9 cellular contexts compared by ENCODE assay signal in the genomic region with DNA sequence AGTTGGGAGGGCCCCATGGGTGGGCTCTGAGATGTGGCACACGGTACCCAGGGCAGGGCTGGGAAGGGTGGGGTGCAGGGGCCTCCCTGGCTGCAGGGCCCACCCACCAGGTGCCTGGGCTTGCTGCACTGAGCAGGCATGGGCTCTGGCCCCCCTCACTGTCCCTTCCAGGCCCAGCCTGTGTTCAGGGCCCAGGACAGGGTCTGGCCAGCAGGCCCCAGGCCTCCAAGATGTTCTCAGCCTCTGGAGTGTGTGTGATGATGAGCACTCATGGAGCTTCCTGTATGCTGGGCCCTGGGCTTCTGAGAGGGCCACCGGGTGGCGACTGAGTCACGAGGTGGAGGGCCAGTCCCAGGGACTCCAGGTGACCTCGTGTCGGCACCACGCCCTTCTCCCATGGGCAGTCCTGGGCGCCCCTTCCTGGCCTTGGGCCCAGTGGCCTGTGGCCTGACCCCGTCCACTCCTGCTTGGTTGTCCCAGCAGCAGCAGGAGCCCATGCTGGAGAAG. TPM values are rescaled to one million over a fixed set of nuclear protein-coding genes. Genes with fewer than 3 reads are reported as not detected.
DNase-seq lines count a peak whose midpoint lies in the region; ATAC-seq, FAIRE-seq and TF ChIP-seq lines count a peak whose summit lies in the region.
"Had no signal": no experiment of that assay in that cellular context is flagged by ENCODE, and none has a peak within 500 bp of the region (broad histone marks: within the 10 kb centered on the region; RNA-seq: fewer than 3 reads in every experiment).

No MANE protein-coding gene starts in this region.

- H3K4me1 Mint-ChIP-seq in endodermal cell = peaks cover 55% of the 10 kb centered on the region

- CTCF ChIA-PET in HEK293T (lab: Yijun Ruan, JAX) = interaction anchor here (1.4 kb wide), 1 partner anchor 32 kb away, joined by 4 read pairs; no protein-coding TSS in a partner anchor

- H3K4me3 ChIP-seq in Peyer's patch = peak overlapping the region; percentile 43 to 74 (median 56)
- peak overlapping the region; percentile 19 for H3K4me3 ChIP-seq in endodermal cell (ENCODE audit: low read length)
- peak overlapping the region; percentile 29 to 56 (median 42) for H3K4me3 ChIP-seq in pancreas

- intact Hi-C loops in pancreas (cut with DNase I) = no loop called here

- TF ChIP-seq CTCF in Peyer's patch (IDR thresholded peaks at IDR 0.05) = peak in 1 of 6 experiments; percentile 2
- TF ChIP-seq CTCF in endodermal cell (conservative IDR thresholded peaks at IDR 0.05) = no peak
- TF ChIP-seq CTCF in pancreas (IDR thresholded peaks at IDR 0.05) = no peak
- no peak for TF ChIP-seq CTCF in omental fat pad (IDR thresholded peaks at IDR 0.05)

- 84 to 89% methylated on average over 5 to 9 of the region's 9 CpGs for WGBS in endodermal cell (ENCODE audit: insufficient coverage in 1 of 2, insufficient read length in 1 of 2), 2 experiments
- 35 to 41% methylated on average over 8 to 9 of the region's 9 CpGs for WGBS in pancreas, 2 donors

- H3K4me1 ChIP-seq in Peyer's patch = peaks cover 6 to 55% (median 11%) of the 10 kb centered on the region in 4 donors
- H3K4me1 ChIP-seq in endodermal cell (ENCODE audit: control insufficient read depth, insufficient read depth, low read length) = peaks cover 55% of the 10 kb centered on the region
- H3K4me1 ChIP-seq in pancreas = peaks cover 12 to 22% (median 16%) of the 10 kb centered on the region in 3 donors

- no peak overlapping the region for H3K9ac ChIP-seq in endodermal cell (ENCODE audit: extremely low read depth, low read length, poor library complexity, severe bottlenecking)

- H3K27ac ChIP-seq in Peyer's patch (peak overlapping the region; percentile 57 to 90 (median 80)), endodermal cell (ENCODE audit: low read depth, low read length) (no peak overlapping the region), pancreas (peak overlapping the region in 3 of 4 donors; percentile 24 to 68 (median 38))

- peak overlapping the region; percentile 40 for H3K4me3 Mint-ChIP-seq in endodermal cell

- no peak for FAIRE-seq in pancreas (lab: Jason Lieb, UNC)
- FAIRE-seq: colon had no signal

- H3K27ac Mint-ChIP-seq in endodermal cell = peak overlapping the region; percentile 81

- H3K9me3 Mint-ChIP-seq in endodermal cell = no peaks in the 10 kb centered on the region

- H3K27me3 ChIP-seq in Peyer's patch (no peaks in the 10 kb centered on the region), endodermal cell (ENCODE audit: control insufficient read depth, insufficient read depth, low read length, poor library complexity, severe bottlenecking) (no peaks in the 10 kb centered on the region), pancreas (no peaks in the 10 kb centered on the region)

- H3K9me3 ChIP-seq in Peyer's patch (no peaks in the 10 kb centered on the region), endodermal cell (ENCODE audit: control insufficient read depth, low read length) (no peaks in the 10 kb centered on the region), pancreas (no peaks in the 10 kb centered on the region)

- POLR2A ChIA-PET in HEK293T (lab: Yijun Ruan, JAX) = interaction anchor here (1.1 kb wide), 1 partner anchor 9 kb away, joined by 3 read pairs; no protein-coding TSS in a partner anchor

- H3K36me3 ChIP-seq in Peyer's patch (no peaks in the 10 kb centered on the region), endodermal cell (ENCODE audit: control insufficient read depth, insufficient read depth, low read length) (no peaks in the 10 kb centered on the region), pancreas (no peaks in the 10 kb centered on the region)

- no peaks in the 10 kb centered on the region for H3K27me3 Mint-ChIP-seq in endodermal cell (ENCODE audit: insufficient read depth)

- TF ChIP-seq POLR2A in Peyer's patch (IDR thresholded peaks at IDR 0.05) = peak; percentile 58 to 64

- ATAC-seq in pancreas (peak in 3 of 4 donors; percentile 37 to 69 (median 54)), omental fat pad (ENCODE audit: low FRiP score) (no peak)

- peak; percentile 62 for DNase-seq in activated CD8-positive, alpha-beta memory T cell treated with anti-CD3 and anti-CD28 coated beads for 24 hours
- no peak for DNase-seq in activated CD8-positive, alpha-beta memory T cell treated with anti-CD3 and anti-CD28 coated beads, Interleukin-2, amount 50 U/mL, for 4 hours
- DNase-seq in Peyer's patch (peak; percentile 20 to 78 (median 76)), endodermal cell (peak; percentile 58), pancreas (peak in 2 of 6 donors; percentile 37 to 55), NCI-H524 (lab: John Stamatoyannopoulos, UW) (no peak), HEK293T (ENCODE audit: extremely low spot score) (no peak), omental fat pad (ENCODE audit: low spot score) (no peak)

- no peaks in the 10 kb centered on the region for H3K36me3 Mint-ChIP-seq in endodermal cell (ENCODE audit: low read depth)

TF ChIP-seq in HEK293T, 16 proteins besides CTCF, POLR2A, EP300 and RAD21:
- no peak for TF ChIP-seq NFRKB (IDR thresholded peaks at IDR 0.05)
- no peak for TF ChIP-seq ARNT (IDR thresholded peaks at IDR 0.05)
- TF ChIP-seq BHLHE40 (IDR thresholded peaks at IDR 0.05; ENCODE audit: borderline replicate concordance) = no peak
- TF ChIP-seq, protein P1, sequence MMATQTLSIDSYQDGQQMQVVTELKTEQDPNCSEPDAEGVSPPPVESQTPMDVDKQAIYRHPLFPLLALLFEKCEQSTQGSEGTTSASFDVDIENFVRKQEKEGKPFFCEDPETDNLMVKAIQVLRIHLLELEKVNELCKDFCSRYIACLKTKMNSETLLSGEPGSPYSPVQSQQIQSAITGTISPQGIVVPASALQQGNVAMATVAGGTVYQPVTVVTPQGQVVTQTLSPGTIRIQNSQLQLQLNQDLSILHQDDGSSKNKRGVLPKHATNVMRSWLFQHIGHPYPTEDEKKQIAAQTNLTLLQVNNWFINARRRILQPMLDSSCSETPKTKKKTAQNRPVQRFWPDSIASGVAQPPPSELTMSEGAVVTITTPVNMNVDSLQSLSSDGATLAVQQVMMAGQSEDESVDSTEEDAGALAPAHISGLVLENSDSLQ (IDR thresholded peaks at IDR 0.05) = no peak
- no peak for TF ChIP-seq SUZ12 (IDR thresholded peaks at IDR 0.05)
- no peak for TF ChIP-seq LEF1 (IDR thresholded peaks at IDR 0.05; ENCODE audit: borderline replicate concordance)
- TF ChIP-seq ZNF384 (IDR thresholded peaks at IDR 0.05) = no peak
- no peak for TF ChIP-seq ELF4 (IDR thresholded peaks at IDR 0.05)
TF ChIP-seq in HEK293T: peak in this region for 0.

RNA-seq across cellular contexts. Expression of a gene that starts 55.9 kb away (rescaled TPM):
- total RNA-seq in Peyer's patch (1 to 10 TPM in 1 of 4 donors, not detected in 3; 6.6 TPM), endodermal cell (not detected), pancreas (1 to 10 TPM in 1 of 6 donors, under 1 TPM in 4, not detected in 1; 0.31 to 1.0 (median 0.38) TPM), omental fat pad (1 to 10 TPM in 1 of 4 donors, under 1 TPM in 2, not detected in 1; 0.28 to 1.8 (median 0.56) TPM)
- polyA plus RNA-seq in endodermal cell (2013, experiment 1 of 2) = 2.2 TPM
- 0.87 TPM for polyA plus RNA-seq in endodermal cell (2013, experiment 2 of 2)
- polyA plus RNA-seq in pancreas = 1 to 10 TPM; 5.2 to 7.1 TPM

Comparison
In these comparisons a context has a peak if more than half of its experiments do, and no peak if none do; other contexts are left out.
1. DNase-seq: peak in activated CD8-positive, alpha-beta memory T cell treated with anti-CD3 and anti-CD28 coated beads for 24 hours (single experiment), Peyer's patch (3 of 3) and endodermal cell (single experiment); none in activated CD8-positive, alpha-beta memory T cell treated with anti-CD3 and anti-CD28 coated beads, Interleukin-2, amount 50 U/mL, for 4 hours (single experiment), NCI-H524 (0 of 2), HEK293T (single experiment) and omental fat pad (single experiment).
2. Peak in every context shown above with its lines, with median percentiles within 50 percentile points of each other: H3K4me3 ChIP-seq.